ENCODE assay signal across 12 cellular contexts in genomic region chr1:119101563-119101962, GRCh38. TPM values are rescaled to one million over a fixed set of nuclear protein-coding genes. Genes with fewer than 3 reads are reported as not detected.
DNase-seq lines count a peak whose midpoint lies in the region; ATAC-seq, FAIRE-seq and TF ChIP-seq lines count a peak whose summit lies in the region.
"Had no signal": no experiment of that assay in that cellular context is flagged by ENCODE, and none has a peak within 500 bp of the region (broad histone marks: within the 10 kb centered on the region; RNA-seq: fewer than 3 reads in every experiment).

No MANE protein-coding gene starts in this region.

- no peak for FAIRE-seq in D721Med (lab: Jason Lieb, UNC)

- no peak for TF ChIP-seq CTCF in AG09319 (IDR thresholded peaks at IDR 0.05; ENCODE audit: low read depth, low read length)
- no peak for TF ChIP-seq CTCF in ascending aorta (IDR thresholded peaks at IDR 0.05)
- TF ChIP-seq CTCF in D721Med (IDR thresholded peaks at IDR 0.05; ENCODE audit: insufficient read depth, missing control alignments), result no peak

- no peaks in the 10 kb centered on the region for H3K36me3 ChIP-seq in ascending aorta
- H3K36me3 ChIP-seq: BE2C had no signal

- no peak overlapping the region for H3K4me3 ChIP-seq in ascending aorta

- no peaks in the 10 kb centered on the region for H3K27me3 ChIP-seq in ascending aorta
- H3K27me3 ChIP-seq: BE2C had no signal

- intact Hi-C loops in ascending aorta (cut with DNase I), result no loop called here
- intact Hi-C loops in sciatic nerve (cut with DNase I), result no loop called here

- in situ Hi-C loops in KBM-7 (cut with MboI; ENCODE audit: low pct_unique_long_range_greater_than_20kb, low sequenced_read_pairs), result no loop called here

- peak; percentile 99 for ATAC-seq in sciatic nerve

- peak overlapping the region; percentile 64 to 79 for H3K27ac ChIP-seq in ascending aorta

- H3K9me3 ChIP-seq in ascending aorta, result no peaks in the 10 kb centered on the region
- H3K9me3 ChIP-seq: BE2C had no signal

- peaks cover 5 to 20% of the 10 kb centered on the region in 2 donors for H3K4me1 ChIP-seq in ascending aorta
- H3K4me1 ChIP-seq: BE2C had no signal

- DNase-seq in AG09319 (ENCODE audit: extremely low read depth, low read depth) (peak; percentile 7), ascending aorta (ENCODE audit: low spot score in 2 of 2) (no peak), foreskin melanocyte (peak; percentile 76), sciatic nerve (ENCODE audit: low spot score) (no peak), KBM-7 (no peak), nucleus accumbens (lab: John Stamatoyannopoulos, UW) (no peak), NCI-H1092 (lab: John Stamatoyannopoulos, UW) (no peak), D721Med (ENCODE audit: insufficient read length, low spot score) (no peak)
- DNase-seq: BE2C, kidney glomerular epithelial cell, NCI-H226, occipital lobe had no signal

RNA-seq across cellular contexts. Expression of gene WARS2, which starts 38.9 kb away (rescaled TPM):
- total RNA-seq in ascending aorta (11.9 TPM), sciatic nerve (14.4 TPM)

Comparison
In these comparisons a context has a peak if more than half of its experiments do, and no peak if none do; other contexts are left out.
1. DNase-seq: peak in AG09319 (single experiment) and foreskin melanocyte (single experiment); none in ascending aorta (0 of 2), sciatic nerve (single experiment), KBM-7 (single experiment), nucleus accumbens (0 of 56), NCI-H1092 (single experiment) and D721Med (single experiment).